Comparison of ENCODE assay signal across 2 cellular contexts in genomic region chr17:40612510-40613244, GRCh38.
A peak's percentile ranks its signal among the peaks of the same experiment; 100 is the strongest.
TF ChIP-seq lines count a peak whose summit lies in the region.

No MANE protein-coding gene starts in this region.

TF ChIP-seq in HEK293T, 16 proteins besides CTCF, POLR2A, EP300 and RAD21:
- TF ChIP-seq FOXA1 (IDR thresholded peaks at IDR 0.05): no peak
- 0 out of 2 replicates have a peak, but pooled peaks have one; percentile 22 for TF ChIP-seq ZNF384 (IDR thresholded peaks at IDR 0.05)

TF ChIP-seq in GM12878, 131 proteins besides CTCF, POLR2A, EP300 and RAD21:
- peak; percentile 96 for TF ChIP-seq ZNF384 (IDR thresholded peaks at IDR 0.05; ENCODE audit: borderline replicate concordance, low read depth, low read length)
- TF ChIP-seq ZBTB40 (IDR thresholded peaks at IDR 0.05; ENCODE audit: borderline replicate concordance): peak; percentile 90
- TF ChIP-seq ZBTB33 (IDR thresholded peaks at IDR 0.05): no peak
- no peak for TF ChIP-seq KLF5 (IDR thresholded peaks at IDR 0.05; ENCODE audit: partially characterized antibody)
